ENCODE assay signal across 8 cellular contexts in the genomic region with DNA sequence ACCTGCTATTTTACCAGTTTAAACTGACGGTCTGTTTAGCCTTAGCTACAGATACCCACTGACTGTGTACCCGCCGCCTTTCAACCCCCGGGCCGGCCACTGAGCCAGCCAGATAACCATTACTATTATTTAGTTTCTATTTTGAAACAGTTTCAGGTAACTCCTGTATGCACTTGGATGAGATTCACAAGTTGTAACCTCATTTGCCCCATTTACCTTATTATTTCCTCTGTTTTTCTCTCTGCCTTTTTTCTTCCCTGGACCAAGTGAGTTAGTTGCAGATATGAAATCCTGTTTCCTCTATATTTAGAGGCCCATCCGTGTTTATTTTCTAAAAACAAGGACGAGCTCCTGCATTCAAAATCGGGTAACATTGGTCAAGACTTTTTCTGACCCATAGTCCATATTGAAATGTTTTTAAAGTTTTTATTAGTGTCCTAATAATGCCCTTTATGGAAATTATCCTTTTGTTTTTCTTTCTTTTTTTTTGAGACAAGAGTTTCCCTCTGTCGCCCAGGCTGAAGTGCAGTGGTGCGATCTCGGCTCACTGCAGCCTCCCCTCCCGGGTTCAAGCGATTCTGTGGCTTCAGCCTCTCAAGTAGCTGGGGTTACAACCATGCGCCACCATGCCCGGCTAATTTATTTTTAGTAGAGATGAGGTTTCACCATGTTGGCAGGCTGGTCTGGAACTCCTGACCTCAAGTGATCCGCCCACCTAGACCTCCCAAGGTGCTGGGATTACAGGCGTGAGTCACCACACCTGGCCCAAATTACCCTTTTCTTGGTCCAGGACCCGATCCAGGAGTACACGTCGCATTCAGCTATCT. TPM values are rescaled to one million over a fixed set of nuclear protein-coding genes. Genes with fewer than 3 reads are reported as not detected.
DNase-seq lines count a peak whose midpoint lies in the region; ATAC-seq and TF ChIP-seq lines count a peak whose summit lies in the region.

No MANE protein-coding gene starts in this region.

- ATAC-seq in HG03354 (IDR thresholded peaks at IDR 0.05; ENCODE audit: poor library complexity, severe bottlenecking, unreplicated experiment) = peak; percentile 17
- peak in 1 of 2 donors; percentile 14 for ATAC-seq in naive B cell (ENCODE audit: low read depth in 2 of 2)
- no peak for ATAC-seq in GM21825 (IDR thresholded peaks at IDR 0.05; ENCODE audit: unreplicated experiment)

- peaks cover 0 to 2% (median 0%) of the 10 kb centered on the region in 3 donors for H3K27me3 Mint-ChIP-seq in CD14-positive monocyte (ENCODE audit: low read depth in 3 of 3)
- H3K27me3 Mint-ChIP-seq in naive B cell = peaks cover 0 to 6% (median 0%) of the 10 kb centered on the region in 3 donors

- in situ Hi-C loops in G401 (cut with HindIII; ENCODE audit: low sequenced_read_pairs) = no loop called here

- H3K36me3 Mint-ChIP-seq in CD14-positive monocyte = peaks cover 37 to 45% of the 10 kb centered on the region in 2 donors
- H3K36me3 Mint-ChIP-seq in naive B cell = no peaks in the 10 kb centered on the region

- no peak for TF ChIP-seq CTCF in CD14-positive monocyte (IDR thresholded peaks at IDR 0.05)
- TF ChIP-seq CTCF in cardiac fibroblast (IDR thresholded peaks at IDR 0.05; ENCODE audit: low read depth, low read length) = no peak

- intact Hi-C loops in CD14-positive monocyte (cut with micrococcal nuclease) = loop anchor here (2.0 to 10.0 kb wide), 3 partner anchors 26 to 56 kb away; a partner anchor contains a TSS

- peak overlapping the region; percentile 66 to 71 for H3K4me3 ChIP-seq in cardiac fibroblast (replicated peaks in 1 of 2; ENCODE audit: low read depth in 2 of 2, low read length in 2 of 2)

- peaks cover 19% of the 10 kb centered on the region for H3K4me1 Mint-ChIP-seq in CD14-positive monocyte
- H3K4me1 Mint-ChIP-seq in naive B cell = peaks cover 8 to 32% (median 22%) of the 10 kb centered on the region in 3 donors

- no peaks in the 10 kb centered on the region for H3K9me3 Mint-ChIP-seq in CD14-positive monocyte
- no peaks in the 10 kb centered on the region for H3K9me3 Mint-ChIP-seq in naive B cell

- peak overlapping the region; percentile 95 to 99 (median 98) for H3K27ac Mint-ChIP-seq in CD14-positive monocyte
- H3K27ac Mint-ChIP-seq in naive B cell = peak overlapping the region; percentile 96 to 99 (median 99)

- no peak for DNase-seq in CD14-positive monocyte (ENCODE audit: low spot score)
- DNase-seq in cardiac fibroblast (ENCODE audit: low read depth in 2 of 2) = no peak
- DNase-seq in naive B cell = no peak
- no peak for DNase-seq in G401 (ENCODE audit: low spot score)
- DNase-seq in islet precursor cell = no peak
- no peak for DNase-seq in cerebellum (ENCODE audit: low spot score)

- H3K4me3 Mint-ChIP-seq in CD14-positive monocyte (peak overlapping the region; percentile 83 to 85), naive B cell (peak overlapping the region; percentile 86 to 96 (median 96))

RNA-seq across cellular contexts. Expression of a gene that starts 0.8 kb away (rescaled TPM):
- 10 to 100 TPM in 1 of 2 donors, 1 to 10 TPM in 1; 8.6 to 10.8 TPM for polyA plus RNA-seq in CD14-positive monocyte
- 10 to 100 TPM; 11.1 to 33.6 (median 13.5) TPM for polyA plus RNA-seq in naive B cell (ENCODE audit: low read depth in 6 of 6)
- total RNA-seq in G401 (2014; rRNA removed; shearing (Covaris generic)) = 9.8 and 17.8 TPM in 2 replicates
- total RNA-seq in cerebellum = 7.4 TPM

RNA-seq across cellular contexts. Expression of a gene that starts 25.0 kb away (rescaled TPM):
- 1 to 10 TPM; 3.6 to 4.0 TPM for polyA plus RNA-seq in CD14-positive monocyte
- 10 to 100 TPM; 13.0 to 22.1 (median 19.5) TPM for polyA plus RNA-seq in naive B cell (ENCODE audit: low read depth in 6 of 6)
- 7.2 and 14.9 TPM in 2 replicates for total RNA-seq in G401 (2014; rRNA removed; shearing (Covaris generic))
- 9.2 TPM for total RNA-seq in cerebellum

RNA-seq across cellular contexts. Expression of a gene that starts 25.5 kb away (rescaled TPM):
- polyA plus RNA-seq in CD14-positive monocyte (1 to 10 TPM; 1.8 to 3.2 TPM), naive B cell (ENCODE audit: low read depth in 6 of 6) (1 to 10 TPM; 2.6 to 9.9 (median 3.2) TPM)
- total RNA-seq in G401 (2014; rRNA removed; shearing (Covaris generic)) = 14.1 and 16.3 TPM in 2 replicates
- total RNA-seq in cerebellum = 14.6 TPM

RNA-seq across cellular contexts. Expression of a gene that starts 34.6 kb away (rescaled TPM):
- polyA plus RNA-seq in CD14-positive monocyte = 1 to 10 TPM; 1.1 to 1.4 TPM
- 1 to 10 TPM in 5 of 6 donors, under 1 TPM in 1; 0.27 to 2.2 (median 1.6) TPM for polyA plus RNA-seq in naive B cell (ENCODE audit: low read depth in 6 of 6)
- total RNA-seq in G401 (2014; rRNA removed; shearing (Covaris generic)) = 42.5 and 46.8 TPM in 2 replicates
- 29.9 TPM for total RNA-seq in cerebellum

RNA-seq across cellular contexts. Expression of a gene that starts 39.9 kb away (rescaled TPM):
- polyA plus RNA-seq in CD14-positive monocyte = not detected
- not detected for polyA plus RNA-seq in naive B cell (ENCODE audit: low read depth in 6 of 6)
- total RNA-seq in G401 (2014; rRNA removed; shearing (Covaris generic)) = 2.4 and 3.0 TPM in 2 replicates
- 1.00 TPM for total RNA-seq in cerebellum
